Comparison of ENCODE assay signal across 15 cellular contexts in the genomic region with DNA sequence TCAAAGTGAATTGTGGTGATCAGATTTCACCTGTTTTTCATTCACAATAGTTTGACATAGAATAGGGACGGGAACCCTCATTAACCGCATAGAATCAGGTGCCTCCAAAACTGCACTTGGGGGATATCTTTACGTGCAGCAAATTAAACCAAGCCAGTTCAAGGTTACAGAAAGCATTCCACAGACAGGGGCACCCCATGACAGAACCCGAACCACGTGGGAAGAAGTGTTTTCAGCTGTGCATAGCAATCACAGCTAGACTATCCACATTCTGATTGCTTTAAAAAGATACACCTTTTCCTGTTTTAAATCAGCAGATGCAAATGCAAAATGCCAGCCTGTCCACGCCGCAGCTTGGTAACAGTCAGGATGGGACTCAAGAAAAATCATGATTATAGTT.
"Had no signal": no experiment of that assay in that cellular context is flagged by ENCODE, and none has a peak within 500 bp of the region (broad histone marks: within the 10 kb centered on the region; RNA-seq: fewer than 3 reads in every experiment).

No MANE protein-coding gene starts in this region.

- H3K27ac ChIP-seq: brain microvascular endothelial cell, dorsolateral prefrontal cortex had no signal

- H3K27me3 Mint-ChIP-seq: stimulated activated naive B cell treated with anti-CD40 and anti-IgM and Interleukin-4, amounts not matched to agents 10 μg/mL and 1 μg/mL and 100 μg/mL, for 72 hours; type B pancreatic cell had no signal

- H3K27me3 ChIP-seq: brain microvascular endothelial cell, dorsolateral prefrontal cortex had no signal

- H3K4me3 ChIP-seq: dorsolateral prefrontal cortex, lung, mucosa of descending colon had no signal

- H3K36me3 ChIP-seq: brain microvascular endothelial cell had no signal

- ATAC-seq: activated naive CD4-positive, alpha-beta T cell treated with anti-CD3 and anti-CD28 coated beads, Interleukin-2, amount 50 U/mL, for 72 hours; esophagus mucosa; left colon; mucosa of descending colon; natural killer cell; sciatic nerve; stimulated activated naive B cell treated with anti-CD40 and anti-IgM and Interleukin-4, amounts not matched to agents 10 μg/mL and 1 μg/mL and 100 μg/mL, for 72 hours had no signal

- H3K9me3 ChIP-seq: mucosa of descending colon had no signal

- H3K4me1 Mint-ChIP-seq: natural killer cell had no signal

- DNase-seq: activated effector memory CD4-positive, alpha-beta T cell treated with anti-CD3 and anti-CD28 coated beads, Interleukin-2, amount 50 U/mL, for 16 hours; activated T-cell treated with anti-CD3 and anti-CD28 coated beads, Interleukin-2, amount 50 U/mL, for 1 hour; amniotic stem cell; brain microvascular endothelial cell; left colon; mucosa of descending colon; natural killer cell; stimulated activated CD4-positive, alpha-beta T cell treated with anti-CD3 and anti-CD28 coated beads, Interleukin-2, amount 100 ng/mL, for 24 hours; stimulated activated naive B cell treated with anti-CD40 and anti-IgM and Interleukin-4, amounts not matched to agents 10 μg/mL and 1 μg/mL and 100 μg/mL, for 72 hours had no signal

- H3K9me3 Mint-ChIP-seq: activated naive CD4-positive, alpha-beta T cell treated with anti-CD3 and anti-CD28 coated beads, Interleukin-2, amount 50 U/mL, for 72 hours; natural killer cell had no signal

- H3K27ac Mint-ChIP-seq: activated naive CD4-positive, alpha-beta T cell treated with anti-CD3 and anti-CD28 coated beads, Interleukin-2, amount 50 U/mL, for 72 hours; natural killer cell; stimulated activated naive B cell treated with anti-CD40 and anti-IgM and Interleukin-4, amounts not matched to agents 10 μg/mL and 1 μg/mL and 100 μg/mL, for 72 hours had no signal

- H3K4me3 Mint-ChIP-seq: natural killer cell; stimulated activated naive B cell treated with anti-CD40 and anti-IgM and Interleukin-4, amounts not matched to agents 10 μg/mL and 1 μg/mL and 100 μg/mL, for 72 hours; type B pancreatic cell had no signal

- H3K36me3 Mint-ChIP-seq: activated naive CD4-positive, alpha-beta T cell treated with anti-CD3 and anti-CD28 coated beads, Interleukin-2, amount 50 U/mL, for 72 hours; natural killer cell had no signal
